In genomic region chr9:21119093-21119770, GRCh38 we compare ENCODE assay signal across 1 cellular context.
TF ChIP-seq lines count a peak whose summit lies in the region.

No MANE protein-coding gene starts in this region.

TF ChIP-seq in HepG2, 621 proteins besides CTCF, POLR2A, EP300 and RAD21:
- TF ChIP-seq PLRG1 (conservative IDR thresholded peaks at IDR 0.05) (no peak), ZNF414 (CRISPR knock-in tag; IDR thresholded peaks at IDR 0.05) (no peak), SNAI1 (CRISPR knock-in tag; IDR thresholded peaks at IDR 0.05; ENCODE audit: borderline replicate concordance) (no peak), ZMYM4 (CRISPR knock-in tag; IDR thresholded peaks at IDR 0.05) (no peak), TBL1XR1 (IDR thresholded peaks at IDR 0.05; ENCODE audit: borderline replicate concordance, low read length, partially characterized antibody) (no peak), NRL (CRISPR knock-in tag; IDR thresholded peaks at IDR 0.05; ENCODE audit: borderline replicate concordance) (no peak)
